In the genomic region with DNA sequence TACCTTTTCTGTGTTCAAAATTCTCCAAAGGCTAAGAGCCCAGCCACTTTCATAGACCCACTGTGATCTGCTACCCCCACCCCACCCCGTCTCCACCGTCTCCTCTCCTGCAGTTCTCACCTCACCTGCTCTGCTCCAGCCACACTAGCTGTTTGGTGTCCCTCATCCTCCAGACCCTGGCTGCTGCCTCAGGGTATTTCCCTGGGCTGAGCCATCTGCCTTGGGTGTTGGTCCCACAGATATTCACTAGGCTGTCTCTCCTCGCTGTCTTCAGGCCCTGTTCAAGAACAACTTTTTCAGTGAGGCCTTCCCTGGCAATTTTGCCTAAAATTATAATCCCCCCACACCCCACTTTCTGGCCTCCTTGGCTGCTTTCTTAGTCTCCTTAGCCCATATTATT, we compare ENCODE assay signal across 3 cellular contexts.
"Had no signal": no experiment of that assay in that cellular context is flagged by ENCODE, and none has a peak within 500 bp of the region (broad histone marks: within the 10 kb centered on the region; RNA-seq: fewer than 3 reads in every experiment).

No MANE protein-coding gene starts in this region.

- DNase-seq: GDM1, GF-D8 had no signal

- ATAC-seq: GM12878 had no signal

- H3K4me3 ChIP-seq: GM12878 had no signal
